In the genomic region with DNA sequence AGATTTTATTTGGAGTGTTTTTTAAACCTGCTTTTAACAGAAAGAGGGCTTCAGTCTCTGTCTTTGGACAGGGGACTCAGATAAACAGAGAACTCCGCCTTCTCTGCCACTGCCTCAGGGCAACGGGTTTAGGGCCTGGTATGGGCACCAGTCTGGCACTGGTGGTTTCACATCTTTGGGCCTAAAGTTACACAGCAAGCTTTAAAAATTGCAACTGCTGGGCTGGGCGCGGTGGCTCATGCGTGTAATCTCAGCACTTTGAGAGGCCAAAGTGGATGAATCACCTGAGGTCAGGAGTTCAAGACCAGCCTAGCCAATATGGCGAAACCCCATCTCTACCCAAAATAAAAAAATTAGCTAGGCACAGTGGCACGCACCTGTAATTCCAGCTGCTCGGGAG, we compare ENCODE assay signal across 17 cellular contexts. TPM values are rescaled to one million over a fixed set of nuclear protein-coding genes. Genes with fewer than 3 reads are reported as not detected.
"Had no signal": no experiment of that assay in that cellular context is flagged by ENCODE, and none has a peak within 500 bp of the region (broad histone marks: within the 10 kb centered on the region; RNA-seq: fewer than 3 reads in every experiment).

No MANE protein-coding gene starts in this region.

- H3K27ac Mint-ChIP-seq: activated naive CD8-positive, alpha-beta T cell treated with anti-CD3 and anti-CD28 coated beads for 36 hours; T-helper 1 cell treated with Interleukin-12 subunit alpha and Interleukin-12 subunit beta and Interleukin-4 antibody, amounts not matched to agents 30 μg/mL and 1 μg/mL, for 36 hours had no signal

- H3K27ac ChIP-seq: dorsolateral prefrontal cortex, esophagus muscularis mucosa, foreskin keratinocyte, heart right ventricle had no signal

- H3K4me3 Mint-ChIP-seq: activated naive CD8-positive, alpha-beta T cell treated with anti-CD3 and anti-CD28 coated beads for 36 hours; T-helper 1 cell treated with Interleukin-12 subunit alpha and Interleukin-12 subunit beta and Interleukin-4 antibody, amounts not matched to agents 30 μg/mL and 1 μg/mL, for 36 hours had no signal

- ATAC-seq: foreskin keratinocyte; heart right ventricle; left ventricle myocardium superior; stimulated activated naive CD8-positive, alpha-beta T cell treated with anti-CD3 and anti-CD28 coated beads, Interleukin-15, Interleukin-2, amounts not matched to agents 100 U/mL and 50 U/mL, for 24 hours had no signal

- H3K4me1 Mint-ChIP-seq: activated naive CD8-positive, alpha-beta T cell treated with anti-CD3 and anti-CD28 coated beads for 36 hours had no signal

- H3K27me3 ChIP-seq: dorsolateral prefrontal cortex had no signal

- DNase-seq: activated CD4-positive, alpha-beta T cell treated with anti-CD3 and anti-CD28 coated beads, Interleukin-2, amount 50 U/mL, for 4 hours; activated CD4-positive, CD25-positive, alpha-beta regulatory T cell; activated gamma-delta T cell; activated naive CD8-positive, alpha-beta T cell treated with anti-CD3 and anti-CD28 coated beads for 36 hours; activated T-cell treated with anti-CD3 and anti-CD28 coated beads, Interleukin-2, amount 50 U/mL, for 48 hours; anterior cingulate cortex; foreskin keratinocyte; heart right ventricle; left ventricle myocardium superior; mesenchymal stem cell; stimulated activated CD4-positive, alpha-beta T cell treated with anti-CD3 and anti-CD28 coated beads, Interleukin-4, amount 100 ng/mL, for 1 hour; stimulated activated CD8-positive, alpha-beta memory T cell treated with anti-CD3 and anti-CD28 coated beads, Interleukin-4, amount 100 ng/mL, for 48 hours; stimulated activated naive CD8-positive, alpha-beta T cell treated with anti-CD3 and anti-CD28 coated beads, Interleukin-15, Interleukin-2, amounts not matched to agents 100 U/mL and 50 U/mL, for 24 hours had no signal

- H3K36me3 Mint-ChIP-seq: activated naive CD8-positive, alpha-beta T cell treated with anti-CD3 and anti-CD28 coated beads for 36 hours had no signal

- FAIRE-seq: TTC549 had no signal

- H3K9me3 Mint-ChIP-seq: activated naive CD8-positive, alpha-beta T cell treated with anti-CD3 and anti-CD28 coated beads for 36 hours; T-helper 1 cell treated with Interleukin-12 subunit alpha and Interleukin-12 subunit beta and Interleukin-4 antibody, amounts not matched to agents 30 μg/mL and 1 μg/mL, for 36 hours had no signal

- H3K9me3 ChIP-seq: esophagus muscularis mucosa had no signal

- H3K4me3 ChIP-seq: dorsolateral prefrontal cortex, esophagus muscularis mucosa, heart right ventricle had no signal

- H3K36me3 ChIP-seq: esophagus muscularis mucosa, heart right ventricle had no signal

- H3K4me1 ChIP-seq: foreskin keratinocyte, heart right ventricle had no signal

RNA-seq across cellular contexts. Expression of a gene that starts 10.3 kb away (rescaled TPM):
- total RNA-seq: foreskin keratinocyte had no signal
